ENCODE assay signal across 18 cellular contexts in genomic region chr5:150299571-150300327, GRCh38. TPM values are rescaled to one million over a fixed set of nuclear protein-coding genes. Genes with fewer than 3 reads are reported as not detected.
A peak's percentile ranks its signal among the peaks of the same experiment; 100 is the strongest.
DNase-seq lines count a peak whose midpoint lies in the region; ATAC-seq, FAIRE-seq and TF ChIP-seq lines count a peak whose summit lies in the region.
"Had no signal": no experiment of that assay in that cellular context is flagged by ENCODE, and none has a peak within 500 bp of the region (broad histone marks: within the 10 kb centered on the region; RNA-seq: fewer than 3 reads in every experiment).

No MANE protein-coding gene starts in this region.

- no peak overlapping the region for H2BK120ac ChIP-seq in mesenchymal stem cell (ENCODE audit: low read depth, low read length)

- TF ChIP-seq EP300 in K562 (IDR thresholded peaks at IDR 0.05; ENCODE audit: low read length) = no peak

- peak overlapping the region; percentile 17 for H2BK15ac ChIP-seq in mesenchymal stem cell (ENCODE audit: low read depth, poor library complexity, severe bottlenecking)

- no peaks in the 10 kb centered on the region for H3K36me3 ChIP-seq in K562 (ENCODE audit: control insufficient read depth, insufficient read depth, low read length)
- H3K36me3 ChIP-seq in mesenchymal stem cell (ENCODE audit: control insufficient read depth in 1 of 2, insufficient read depth in 2 of 2, low read depth in 1 of 2, low read length in 2 of 2) = peaks cover 6 to 30% of the 10 kb centered on the region in 2 experiments
- H3K36me3 ChIP-seq in urinary bladder (ENCODE audit: insufficient read depth) = no peaks in the 10 kb centered on the region

- no peaks in the 10 kb centered on the region for H3K9me3 Mint-ChIP-seq in activated naive CD4-positive, alpha-beta T cell treated with anti-CD3 and anti-CD28 coated beads, Interleukin-2, amount 10 ng/mL, durations not matched to agents 7 days and 5 days
- H3K9me3 Mint-ChIP-seq: activated CD4-positive, alpha-beta memory T cell treated with anti-CD3 and anti-CD28 coated beads, Interleukin-2, amount 10 ng/mL, durations not matched to agents 7 days and 5 days; stimulated activated naive CD8-positive, alpha-beta T cell treated with anti-CD3 and anti-CD28 coated beads, Interleukin-15, Interleukin-2, amounts not matched to agents 100 ng/mL and 50 ng/mL, for 24 hours had no signal

- H3K27me3 ChIP-seq in K562 (ENCODE audit: control insufficient read depth in 2 of 2, insufficient read depth in 2 of 2, low read length in 2 of 2) = peaks cover 9 to 50% of the 10 kb centered on the region in 2 experiments
- no peaks in the 10 kb centered on the region for H3K27me3 ChIP-seq in mesenchymal stem cell (ENCODE audit: control insufficient read depth in 1 of 2, insufficient read depth in 1 of 2, low read length in 2 of 2)

- no peak for FAIRE-seq in K562 (lab: Jason Lieb, UNC)
- FAIRE-seq: GM12892 had no signal

- WGBS in K562 (ENCODE audit: insufficient coverage, low coverage, missing lambda C conversion rate) = 13% methylated on average over 6 of the region's 6 CpGs
- WGBS in mesenchymal stem cell = 55% methylated on average over 6 of the region's 6 CpGs
- WGBS in urinary bladder = 38% methylated on average over 6 of the region's 6 CpGs

- no peak overlapping the region for H3K4me3 Mint-ChIP-seq in activated naive CD4-positive, alpha-beta T cell treated with anti-CD3 and anti-CD28 coated beads, Interleukin-2, amount 10 ng/mL, durations not matched to agents 7 days and 5 days
- H3K4me3 Mint-ChIP-seq: activated CD4-positive, alpha-beta memory T cell treated with anti-CD3 and anti-CD28 coated beads, Interleukin-2, amount 10 ng/mL, durations not matched to agents 7 days and 5 days; stimulated activated naive CD8-positive, alpha-beta T cell treated with anti-CD3 and anti-CD28 coated beads, Interleukin-15, Interleukin-2, amounts not matched to agents 100 ng/mL and 50 ng/mL, for 24 hours had no signal

- no peaks in the 10 kb centered on the region for H3K36me3 Mint-ChIP-seq in activated naive CD4-positive, alpha-beta T cell treated with anti-CD3 and anti-CD28 coated beads, Interleukin-2, amount 10 ng/mL, durations not matched to agents 7 days and 5 days

- peaks cover 28% of the 10 kb centered on the region for H3K79me1 ChIP-seq in mesenchymal stem cell (replicated peaks; ENCODE audit: low read length, poor library complexity, severe bottlenecking)

- no peak overlapping the region for H3K27ac Mint-ChIP-seq in activated naive CD4-positive, alpha-beta T cell treated with anti-CD3 and anti-CD28 coated beads, Interleukin-2, amount 10 ng/mL, durations not matched to agents 7 days and 5 days
- H3K27ac Mint-ChIP-seq: activated CD4-positive, alpha-beta memory T cell treated with anti-CD3 and anti-CD28 coated beads, Interleukin-2, amount 10 ng/mL, durations not matched to agents 7 days and 5 days; stimulated activated naive CD8-positive, alpha-beta T cell treated with anti-CD3 and anti-CD28 coated beads, Interleukin-15, Interleukin-2, amounts not matched to agents 100 ng/mL and 50 ng/mL, for 24 hours had no signal

- no peak for ATAC-seq in K562

- no peaks in the 10 kb centered on the region for H4K20me1 ChIP-seq in K562 (replicated peaks; ENCODE audit: control insufficient read depth, insufficient read depth, low read length)

- POLR2A ChIA-PET in K562 (lab: Yijun Ruan, JAX) = interaction anchor here (0.6 to 0.9 kb wide), 3 partner anchors 9 to 132 kb away, joined by 3 to 5 read pairs (median 3); no protein-coding TSS in a partner anchor

- no peaks in the 10 kb centered on the region for H3K4me1 Mint-ChIP-seq in activated naive CD4-positive, alpha-beta T cell treated with anti-CD3 and anti-CD28 coated beads, Interleukin-2, amount 10 ng/mL, durations not matched to agents 7 days and 5 days
- H3K4me1 Mint-ChIP-seq: activated CD4-positive, alpha-beta memory T cell treated with anti-CD3 and anti-CD28 coated beads, Interleukin-2, amount 10 ng/mL, durations not matched to agents 7 days and 5 days had no signal

- H2AK5ac ChIP-seq in mesenchymal stem cell (ENCODE audit: low read length, severe bottlenecking) = peak overlapping the region; percentile 33

- CTCF ChIA-PET in K562 (lab: Yijun Ruan, JAX; ENCODE audit: low intra/inter-chr PET ratio) = no interaction called here
- CTCF ChIA-PET in activated naive CD4-positive, alpha-beta T cell treated with anti-CD3 and anti-CD28 coated beads, Interleukin-2, amount 10 ng/mL, durations not matched to agents 7 days and 5 days (lab: Charles Lee) = interaction anchor here (1.3 kb wide), 1 partner anchor 136 kb away, joined by 5 read pairs; no protein-coding TSS in a partner anchor

- no peak overlapping the region for H2BK12ac ChIP-seq in mesenchymal stem cell (ENCODE audit: low read length in 2 of 2)

- no peak for TF ChIP-seq POLR2A in K562 (conservative IDR thresholded peaks at IDR 0.05)

- no peak overlapping the region for H4K91ac ChIP-seq in mesenchymal stem cell (ENCODE audit: low read length)

- no TSS peak for BruUV-seq in K562 (replicated peaks; lab: Mats Ljungman, UMichigan)

- H3K18ac ChIP-seq in mesenchymal stem cell (ENCODE audit: low read depth in 1 of 2, low read length in 2 of 2) = peak overlapping the region in 1 of 2 experiments; percentile 11

- H4K8ac ChIP-seq in mesenchymal stem cell (ENCODE audit: low read length) = no peak overlapping the region

- H3K4me3 ChIP-seq in K562 (no peak overlapping the region), mesenchymal stem cell (ENCODE audit: insufficient read depth in 1 of 2, low read depth in 1 of 2, low read length in 2 of 2) (peak overlapping the region in 1 of 2 experiments; percentile 20), urinary bladder (ENCODE audit: low read depth, low read length) (no peak overlapping the region)

- peaks cover 42% of the 10 kb centered on the region for H3K27me3 Mint-ChIP-seq in activated naive CD4-positive, alpha-beta T cell treated with anti-CD3 and anti-CD28 coated beads, Interleukin-2, amount 10 ng/mL, durations not matched to agents 7 days and 5 days

- no peak overlapping the region for H3K23ac ChIP-seq in mesenchymal stem cell (ENCODE audit: low read length in 2 of 2)

- in situ Hi-C loops in K562 (cut with MboI) = no loop called here

- intact Hi-C loops in K562 (cut with micrococcal nuclease) = no loop called here

- H3K4me2 ChIP-seq in K562 (ENCODE audit: insufficient read depth, low read length) (no peak overlapping the region), mesenchymal stem cell (ENCODE audit: low read length, poor library complexity, severe bottlenecking) (no peak overlapping the region)

- peak overlapping the region in 1 of 2 experiments; percentile 44 for H3K4ac ChIP-seq in mesenchymal stem cell (ENCODE audit: low read depth in 1 of 2, low read length in 2 of 2)

- H3K27ac ChIP-seq in K562 (ENCODE audit: extremely low read depth, low read depth, low read length) (no peak overlapping the region), mesenchymal stem cell (ENCODE audit: low read length, poor library complexity, severe bottlenecking) (peak overlapping the region; percentile 60), urinary bladder (ENCODE audit: low read depth) (peak overlapping the region; percentile 33)
- H3K27ac ChIP-seq: 22Rv1 had no signal

- DNase-seq in NCI-H82 (lab: John Stamatoyannopoulos, UW) (peak; percentile 56), NCI-H82 treated with DMSO at 0.1 percent for 48 hours (lab: John Stamatoyannopoulos, UW; ENCODE audit: unreplicated experiment) (no peak), K562 (ENCODE audit: extremely low read depth in 1 of 4, low spot score in 3 of 4) (no peak), mesenchymal stem cell (no peak), NOMO-1 (lab: John Stamatoyannopoulos, UW; ENCODE audit: unreplicated experiment in 2 of 2) (no peak)
- no peak for DNase-seq in activated naive CD4-positive, alpha-beta T cell treated with anti-CD3 and anti-CD28 coated beads, Interleukin-2, amount 10 ng/mL, durations not matched to agents 7 days and 5 days
- no peak for DNase-seq in stimulated activated CD8-positive, alpha-beta memory T cell treated with anti-CD3 and anti-CD28 coated beads, Interleukin-4, amount 100 ng/mL, for 48 hours
- DNase-seq: activated CD4-positive, alpha-beta memory T cell treated with anti-CD3 and anti-CD28 coated beads, Interleukin-2, amount 10 ng/mL, durations not matched to agents 7 days and 5 days; activated naive CD4-positive, alpha-beta T cell; NCI-H2171 treated with DMSO at 0.1 percent for 48 hours; nucleus accumbens; OCI-M1; stimulated activated CD4-positive, alpha-beta T cell treated with anti-CD3 and anti-CD28 coated beads, Interleukin-4, amount 100 ng/mL, for 1 hour had no signal

- H2AFZ ChIP-seq in K562 (ENCODE audit: low read depth, low read length) = no peak overlapping the region
- H2AFZ ChIP-seq in mesenchymal stem cell (ENCODE audit: low read depth, low read length) = no peak overlapping the region

- H3K9me3 ChIP-seq in K562 (replicated peaks; ENCODE audit: control insufficient read depth, insufficient read depth, low read depth, low read length) (no peaks in the 10 kb centered on the region), mesenchymal stem cell (ENCODE audit: control insufficient read depth, low read length) (no peaks in the 10 kb centered on the region)

- H3K4me1 ChIP-seq in K562 (replicated peaks in 1 of 2; ENCODE audit: control insufficient read depth in 2 of 2, insufficient read depth in 2 of 2, low read length in 2 of 2) (peaks cover 0 to 23% of the 10 kb centered on the region in 2 experiments; a peak in 2 of 5 replicates), mesenchymal stem cell (ENCODE audit: control insufficient read depth, insufficient read depth, low read depth, low read length) (peaks cover 43% of the 10 kb centered on the region), urinary bladder (ENCODE audit: insufficient read depth) (no peaks in the 10 kb centered on the region)

- H3K9ac ChIP-seq in K562 (ENCODE audit: insufficient read depth in 1 of 2, low read depth in 2 of 2, low read length in 2 of 2) (no peak overlapping the region), mesenchymal stem cell (ENCODE audit: low read length) (peak overlapping the region; percentile 78)

- H3K14ac ChIP-seq in mesenchymal stem cell (ENCODE audit: low read length in 2 of 2) = no peak overlapping the region

- no peaks in the 10 kb centered on the region for H3K79me2 ChIP-seq in K562 (ENCODE audit: control insufficient read depth, insufficient read depth, low read length)

- no peak for TF ChIP-seq CTCF in K562 (IDR thresholded peaks at IDR 0.05 in 2 of 3, conservative IDR thresholded peaks at IDR 0.05 in 1 of 3; ENCODE audit: insufficient read depth in 2 of 3, low read depth in 1 of 3, low read length in 3 of 3)

- no peak overlapping the region for H2BK5ac ChIP-seq in mesenchymal stem cell (ENCODE audit: low read depth, low read length, poor library complexity, severe bottlenecking)

- H3K9me1 ChIP-seq in K562 (ENCODE audit: control insufficient read depth, insufficient read depth, low read length) = peaks cover 2% of the 10 kb centered on the region

- TF ChIP-seq RAD21 in K562 (CRISPR knock-in tag; conservative IDR thresholded peaks at IDR 0.05 in 1 of 2, IDR thresholded peaks at IDR 0.05 in 1 of 2) = no peak

RNA-seq across cellular contexts. Expression of gene ARSI, which starts 3.0 kb away (rescaled TPM):
- total RNA-seq in K562 (2011; cell fraction: chromatin; rRNA removed; ENCODE audit: low replicate concordance) = not detected in 2 replicates
- total RNA-seq in K562 (2011; cell fraction: nucleolus; rRNA removed) = 0.26 TPM in 1 of 2 replicates, not detected in the other
- total RNA-seq in K562 (2011; cell fraction: nucleoplasm; rRNA removed) = not detected in 2 replicates
- total RNA-seq in K562 (2014; rRNA removed) (0.12 TPM in 1 of 2 replicates, not detected in the other), K562 (2014; rRNA removed; fragmentation: Illumina TruSeq; extraction: Trizol) (not detected in 2 replicates), K562 (2015; rRNA removed; fragmentation: Illumina TruSeq; extraction: Trizol) (not detected in 2 replicates), K562 (2021) (0.04 TPM in 2 replicates), urinary bladder (16.8 TPM)
- polyA plus RNA-seq in K562 (2011; rRNA removed) (0.07 TPM in 1 of 2 replicates, not detected in the other), K562 (2014; fragmentation: Illumina TruSeq; extraction: Trizol) (not detected in 2 replicates), K562 (2014; fragmentation: Nextera tagmentation; extraction: Ambion mirVana) (not detected), K562 (2014; rRNA removed) (not detected in 2 replicates), urinary bladder (4.8 TPM)
- polyA plus RNA-seq in K562 (2011; cell fraction: cytosol; rRNA removed) = 0.16 TPM in 1 of 2 replicates, not detected in the other
- polyA plus RNA-seq in K562 (2011; cell fraction: nucleus; rRNA removed) = not detected in 2 replicates
- polyA plus RNA-seq in K562 (2012) = 0.08 TPM in 1 of 2 replicates, not detected in the other
- not detected in 2 replicates for polyA minus RNA-seq in K562 (2011; rRNA and poly(A)+ RNA removed)
- not detected in 2 replicates for polyA minus RNA-seq in K562 (2011; cell fraction: cytosol; rRNA and poly(A)+ RNA removed)
- polyA minus RNA-seq in K562 (2011; cell fraction: nucleus; rRNA and poly(A)+ RNA removed) = not detected in 2 replicates
- polyA plus RNA-seq in mesenchymal stem cell (2013, experiment 1 of 2) = 1.6 TPM
- polyA plus RNA-seq in mesenchymal stem cell (2013, experiment 2 of 2) = 1.5 TPM
- total RNA-seq: activated CD4-positive, alpha-beta memory T cell treated with anti-CD3 and anti-CD28 coated beads, Interleukin-2, amount 10 ng/mL, durations not matched to agents 7 days and 5 days had no signal

RNA-seq across cellular contexts. Expression of gene CAMK2A, which starts 10.2 kb away (rescaled TPM):
- total RNA-seq in K562 (2011; cell fraction: chromatin; rRNA removed; ENCODE audit: low replicate concordance) = 0.19 TPM in 1 of 2 replicates, not detected in the other
- total RNA-seq in K562 (2011; cell fraction: nucleolus; rRNA removed) = 0.17 TPM in 1 of 2 replicates, not detected in the other
- total RNA-seq in K562 (2011; cell fraction: nucleoplasm; rRNA removed) = 0.07 TPM in 1 of 2 replicates, not detected in the other
- total RNA-seq in K562 (2014; rRNA removed) = 0.18 TPM in 1 of 2 replicates, not detected in the other
- total RNA-seq in K562 (2014; rRNA removed; fragmentation: Illumina TruSeq; extraction: Trizol) = not detected in 2 replicates
- 0.04 TPM in 2 replicates for total RNA-seq in K562 (2015; rRNA removed; fragmentation: Illumina TruSeq; extraction: Trizol)
- total RNA-seq in K562 (2021) = 0.13 TPM in 1 of 2 replicates, not detected in the other
- not detected in 2 replicates for polyA plus RNA-seq in K562 (2011; rRNA removed)
- polyA plus RNA-seq in K562 (2011; cell fraction: cytosol; rRNA removed) = not detected in 2 replicates
- polyA plus RNA-seq in K562 (2011; cell fraction: nucleus; rRNA removed) = 0.11 TPM in 2 replicates
- 0.05 and 0.24 TPM in 2 replicates for polyA plus RNA-seq in K562 (2012)
- polyA plus RNA-seq in K562 (2014; fragmentation: Illumina TruSeq; extraction: Trizol) = 0.10 TPM in 1 of 2 replicates, not detected in the other
- polyA plus RNA-seq in K562 (2014; fragmentation: Nextera tagmentation; extraction: Ambion mirVana) = not detected
- polyA plus RNA-seq in K562 (2014; rRNA removed) = 0.01 and 0.28 TPM in 2 replicates
- not detected in 2 replicates for polyA minus RNA-seq in K562 (2011; rRNA and poly(A)+ RNA removed)
- not detected in 2 replicates for polyA minus RNA-seq in K562 (2011; cell fraction: cytosol; rRNA and poly(A)+ RNA removed)
- 0.22 TPM in 1 of 2 replicates, not detected in the other for polyA minus RNA-seq in K562 (2011; cell fraction: nucleus; rRNA and poly(A)+ RNA removed)
- polyA plus RNA-seq in mesenchymal stem cell (2013, experiment 1 of 2) = 0.65 TPM
- polyA plus RNA-seq in mesenchymal stem cell (2013, experiment 2 of 2) = 0.47 TPM
- total RNA-seq in urinary bladder = 1.8 TPM
- polyA plus RNA-seq in urinary bladder = 2.6 TPM
- total RNA-seq: activated CD4-positive, alpha-beta memory T cell treated with anti-CD3 and anti-CD28 coated beads, Interleukin-2, amount 10 ng/mL, durations not matched to agents 7 days and 5 days; kidney epithelial cell had no signal

RNA-seq across cellular contexts. Expression of gene TCOF1, which starts 57.7 kb away (rescaled TPM):
- 85.2 and 176 TPM in 2 replicates for total RNA-seq in K562 (2011; cell fraction: chromatin; rRNA removed; ENCODE audit: low replicate concordance)
- 76.1 and 89.9 TPM in 2 replicates for total RNA-seq in K562 (2011; cell fraction: nucleolus; rRNA removed)
- total RNA-seq in K562 (2011; cell fraction: nucleoplasm; rRNA removed) = 70.8 and 76.0 TPM in 2 replicates
- total RNA-seq in K562 (2014; rRNA removed) = 75.9 and 93.5 TPM in 2 replicates
- total RNA-seq in K562 (2014; rRNA removed; fragmentation: Illumina TruSeq; extraction: Trizol) = 49.7 and 61.8 TPM in 2 replicates
- total RNA-seq in K562 (2015; rRNA removed; fragmentation: Illumina TruSeq; extraction: Trizol) = 61.7 and 65.3 TPM in 2 replicates
- 122 and 134 TPM in 2 replicates for total RNA-seq in K562 (2021)
- polyA plus RNA-seq in K562 (2011; rRNA removed) = 20.7 and 23.9 TPM in 2 replicates
- 20.8 and 26.5 TPM in 2 replicates for polyA plus RNA-seq in K562 (2011; cell fraction: cytosol; rRNA removed)
- 58.2 and 91.5 TPM in 2 replicates for polyA plus RNA-seq in K562 (2011; cell fraction: nucleus; rRNA removed)
- polyA plus RNA-seq in K562 (2012) = 49.5 and 79.5 TPM in 2 replicates
- polyA plus RNA-seq in K562 (2014; fragmentation: Illumina TruSeq; extraction: Trizol) = 98.6 and 113 TPM in 2 replicates
- polyA plus RNA-seq in K562 (2014; fragmentation: Nextera tagmentation; extraction: Ambion mirVana) = 10 to 100 TPM in 1 of 2 experiments, 1 to 10 TPM in 1; 9.8 to 17.3 TPM
- 53.9 and 64.1 TPM in 2 replicates for polyA plus RNA-seq in K562 (2014; rRNA removed)
- polyA minus RNA-seq in K562 (2011; rRNA and poly(A)+ RNA removed) = 20.0 and 23.5 TPM in 2 replicates
- 44.1 and 48.4 TPM in 2 replicates for polyA minus RNA-seq in K562 (2011; cell fraction: cytosol; rRNA and poly(A)+ RNA removed)
- polyA minus RNA-seq in K562 (2011; cell fraction: nucleus; rRNA and poly(A)+ RNA removed) = 32.2 and 34.8 TPM in 2 replicates
- polyA plus RNA-seq in mesenchymal stem cell (2013, experiment 1 of 2) = 14.3 TPM
- polyA plus RNA-seq in mesenchymal stem cell (2013, experiment 2 of 2) = 13.1 TPM
- 11.9 TPM for total RNA-seq in urinary bladder
- 22.8 TPM for polyA plus RNA-seq in urinary bladder

Comparison
In these comparisons a context has a peak if more than half of its experiments do, and no peak if none do; other contexts are left out.
1. RNA of gene ARSI, which starts 3.0 kb away (total RNA-seq): 16.8 TPM in urinary bladder (single experiment); 0.04 to 0.26 TPM in K562; every median in the first group is over 10 times any median in the second.